ENCODE assay signal across 19 cellular contexts in genomic region chr5:102767864-102768263, GRCh38. TPM values are rescaled to one million over a fixed set of nuclear protein-coding genes. Genes with fewer than 3 reads are reported as not detected.
A peak's percentile ranks its signal among the peaks of the same experiment; 100 is the strongest.
DNase-seq lines count a peak whose midpoint lies in the region; ATAC-seq and FAIRE-seq lines count a peak whose summit lies in the region.
"Had no signal": no experiment of that assay in that cellular context is flagged by ENCODE, and none has a peak within 500 bp of the region (broad histone marks: within the 10 kb centered on the region; RNA-seq: fewer than 3 reads in every experiment).

No MANE protein-coding gene starts in this region.

- peaks cover 4% of the 10 kb centered on the region for H3K9me3 Mint-ChIP-seq in activated T-cell treated with anti-CD3 and anti-CD28 coated beads, Interleukin-2, amount 50 U/mL, for 4 hours
- H3K9me3 Mint-ChIP-seq in activated naive CD8-positive, alpha-beta T cell treated with anti-CD3 and anti-CD28 coated beads, Interleukin-2, amount 50 U/mL, for 24 hours: no peaks in the 10 kb centered on the region
- H3K9me3 Mint-ChIP-seq: central memory CD8-positive, alpha-beta T cell; nephron progenitor cell had no signal

- peaks cover 59% of the 10 kb centered on the region for H3K4me1 Mint-ChIP-seq in activated T-cell treated with anti-CD3 and anti-CD28 coated beads, Interleukin-2, amount 50 U/mL, for 4 hours (ENCODE audit: low read depth)
- H3K4me1 Mint-ChIP-seq in activated naive CD8-positive, alpha-beta T cell treated with anti-CD3 and anti-CD28 coated beads, Interleukin-2, amount 50 U/mL, for 24 hours: peaks cover 46% of the 10 kb centered on the region

- FAIRE-seq in frontal cortex (lab: Jason Lieb, UNC): no peak
- FAIRE-seq: D721Med, islet of Langerhans had no signal

- peak; percentile 81 to 82 for ATAC-seq in activated T-cell treated with anti-CD3 and anti-CD28 coated beads, Interleukin-2, amount 50 U/mL, for 4 hours
- ATAC-seq in GM19351 (IDR thresholded peaks at IDR 0.05; ENCODE audit: unreplicated experiment) (peak; percentile 60), HG02938 (IDR thresholded peaks at IDR 0.05; ENCODE audit: unreplicated experiment) (peak; percentile 55)
- ATAC-seq in activated naive CD8-positive, alpha-beta T cell treated with anti-CD3 and anti-CD28 coated beads, Interleukin-2, amount 50 U/mL, for 24 hours: peak; percentile 87
- ATAC-seq: right cardiac atrium had no signal

- no peak for DNase-seq in activated T-cell treated with anti-CD3 and anti-CD28 coated beads, Interleukin-2, amount 50 U/mL, for 4 hours
- DNase-seq in activated T-cell treated with anti-CD3 and anti-CD28 coated beads, Interleukin-2, amount 50 U/mL, for 1 hour: no peak
- no peak for DNase-seq in activated naive CD8-positive, alpha-beta T cell treated with anti-CD3 and anti-CD28 coated beads, Interleukin-2, amount 50 U/mL, for 24 hours
- DNase-seq in NCI-H69 (lab: John Stamatoyannopoulos, UW) (no peak), frontal cortex (ENCODE audit: low spot score in 2 of 2) (no peak), NCI-H1436 (lab: John Stamatoyannopoulos, UW) (no peak)
- DNase-seq: activated CD8-positive, alpha-beta memory T cell treated with anti-CD3 and anti-CD28 coated beads, Interleukin-2, amount 50 U/mL, for 48 hours; dermis blood vessel endothelial cell; NCI-H524 treated with DMSO at 0.1 percent for 48 hours; nephron progenitor cell; right cardiac atrium; spleen; stomach; tibial artery had no signal

- H3K27ac Mint-ChIP-seq in activated naive CD8-positive, alpha-beta T cell treated with anti-CD3 and anti-CD28 coated beads, Interleukin-2, amount 50 U/mL, for 24 hours: peak overlapping the region; percentile 81
- H3K27ac Mint-ChIP-seq: nephron progenitor cell had no signal

- no peaks in the 10 kb centered on the region for H3K27me3 Mint-ChIP-seq in activated T-cell treated with anti-CD3 and anti-CD28 coated beads, Interleukin-2, amount 50 U/mL, for 4 hours (ENCODE audit: low read depth)
- H3K27me3 Mint-ChIP-seq in activated naive CD8-positive, alpha-beta T cell treated with anti-CD3 and anti-CD28 coated beads, Interleukin-2, amount 50 U/mL, for 24 hours: no peaks in the 10 kb centered on the region
- H3K27me3 Mint-ChIP-seq: central memory CD8-positive, alpha-beta T cell had no signal

- H3K4me3 Mint-ChIP-seq in activated T-cell treated with anti-CD3 and anti-CD28 coated beads, Interleukin-2, amount 50 U/mL, for 4 hours: no peak overlapping the region
- H3K4me3 Mint-ChIP-seq in activated naive CD8-positive, alpha-beta T cell treated with anti-CD3 and anti-CD28 coated beads, Interleukin-2, amount 50 U/mL, for 24 hours: peak overlapping the region; percentile 45
- H3K4me3 Mint-ChIP-seq: central memory CD8-positive, alpha-beta T cell; nephron progenitor cell had no signal

- H3K36me3 Mint-ChIP-seq in activated T-cell treated with anti-CD3 and anti-CD28 coated beads, Interleukin-2, amount 50 U/mL, for 4 hours (ENCODE audit: insufficient read depth): peaks cover 15% of the 10 kb centered on the region
- H3K36me3 Mint-ChIP-seq in activated naive CD8-positive, alpha-beta T cell treated with anti-CD3 and anti-CD28 coated beads, Interleukin-2, amount 50 U/mL, for 24 hours (ENCODE audit: low read depth): peaks cover 24% of the 10 kb centered on the region

RNA-seq across cellular contexts. Expression of gene PAM, which starts 12.8 kb away (rescaled TPM):
- 10 to 100 TPM; 50.9 to 56.2 (median 55.7) TPM for total RNA-seq in activated T-cell treated with anti-CD3 and anti-CD28 coated beads, Interleukin-2, amount 50 U/mL, for 4 hours
- total RNA-seq in frontal cortex: 61.6 TPM
